9 cellular contexts compared by ENCODE assay signal in genomic region chr9:76905661-76905983, GRCh38. TPM values are rescaled to one million over a fixed set of nuclear protein-coding genes. Genes with fewer than 3 reads are reported as not detected.
A peak's percentile ranks its signal among the peaks of the same experiment; 100 is the strongest.
DNase-seq lines count a peak whose midpoint lies in the region; ATAC-seq and TF ChIP-seq lines count a peak whose summit lies in the region.
"Had no signal": no experiment of that assay in that cellular context is flagged by ENCODE, and none has a peak within 500 bp of the region (broad histone marks: within the 10 kb centered on the region; RNA-seq: fewer than 3 reads in every experiment).

No MANE protein-coding gene starts in this region.

- H3K4me1 ChIP-seq in HUES64 (ENCODE audit: insufficient read depth, low read length) (peaks cover 7% of the 10 kb centered on the region; the same call in 1 of the 2 replicates), body of pancreas (peaks cover 22% of the 10 kb centered on the region), iPS-20b (ENCODE audit: insufficient read depth, low read length) (peaks cover 3% of the 10 kb centered on the region; the same call in 1 of the 2 replicates), spleen (peaks cover 0 to 14% (median 7%) of the 10 kb centered on the region in 6 donors)

- no peaks in the 10 kb centered on the region for H3K36me3 ChIP-seq in HUES64 (ENCODE audit: insufficient read depth, low read length)
- H3K36me3 ChIP-seq in body of pancreas (replicated peaks in 1 of 2; ENCODE audit: insufficient read depth in 1 of 2, low read depth in 2 of 2) = no peaks in the 10 kb centered on the region
- H3K36me3 ChIP-seq in iPS-20b (ENCODE audit: insufficient read depth, low read depth, low read length) = no peaks in the 10 kb centered on the region
- H3K36me3 ChIP-seq in spleen = no peaks in the 10 kb centered on the region

- peak in 1 of 4 donors; percentile 11 for DNase-seq in body of pancreas
- no peak for DNase-seq in spleen
- DNase-seq in amniotic stem cell (lab: John Stamatoyannopoulos, UW) = no peak
- DNase-seq in activated gamma-delta T cell (lab: John Stamatoyannopoulos, UW) = no peak
- DNase-seq: MM.1S had no signal

- TF ChIP-seq POLR2A in body of pancreas (IDR thresholded peaks at IDR 0.05) (no peak), spleen (IDR thresholded peaks at IDR 0.05) (no peak)

- under 1% methylated on average over 13 of the region's 13 CpGs for WGBS in HUES64
- 9 to 13% methylated on average over 13 of the region's 13 CpGs for WGBS in body of pancreas, 2 donors
- WGBS in spleen, 5 donors = 12 to 17% (median 15%) methylated on average over 13 of the region's 13 CpGs

- peaks cover 55% of the 10 kb centered on the region for H3K27me3 ChIP-seq in HUES64 (ENCODE audit: insufficient read depth, low read length)
- no peaks in the 10 kb centered on the region for H3K27me3 ChIP-seq in body of pancreas
- H3K27me3 ChIP-seq in iPS-20b (ENCODE audit: insufficient read depth, low read length) = peaks cover 50% of the 10 kb centered on the region
- peaks cover 0 to 96% (median 20%) of the 10 kb centered on the region in 7 donors for H3K27me3 ChIP-seq in spleen (replicated peaks in 1 of 7)

- H3K9me3 ChIP-seq in HUES64 (ENCODE audit: insufficient read depth, low read depth, low read length) (no peaks in the 10 kb centered on the region), body of pancreas (no peaks in the 10 kb centered on the region), iPS-20b (ENCODE audit: insufficient read depth, low read depth, low read length) (no peaks in the 10 kb centered on the region), spleen (no peaks in the 10 kb centered on the region)

- H3K4me3 ChIP-seq in HUES64 (ENCODE audit: low read length) (peak overlapping the region; percentile 70), body of pancreas (peak overlapping the region; percentile 5 to 29), iPS-20b (ENCODE audit: low read length) (peak overlapping the region; percentile 97), spleen (peak overlapping the region in 6 of 8 donors; percentile 2 to 52 (median 22))

- TF ChIP-seq CTCF in body of pancreas (IDR thresholded peaks at IDR 0.05) = no peak
- TF ChIP-seq CTCF in spleen (IDR thresholded peaks at IDR 0.05 in 8 of 11, conservative IDR thresholded peaks at IDR 0.05 in 3 of 11) = no peak

- peak overlapping the region; percentile 45; the same call in 1 of the 2 replicates for H3K27ac ChIP-seq in HUES64 (ENCODE audit: low read depth, low read length)
- no peak overlapping the region for H3K27ac ChIP-seq in body of pancreas
- peak overlapping the region; percentile 28 for H3K27ac ChIP-seq in iPS-20b (ENCODE audit: low read length)
- H3K27ac ChIP-seq in spleen = peak overlapping the region in 1 of 8 donors; percentile 7

- H3K9ac ChIP-seq in HUES64 (ENCODE audit: low read depth, low read length) (peak overlapping the region; percentile 63; the same call in 1 of the 2 replicates), iPS-20b (ENCODE audit: low read depth, low read length) (peak overlapping the region; percentile 89)

- intact Hi-C loops in body of pancreas (cut with DNase I) (no loop called here), spleen (cut with DNase I; ENCODE audit: low total_unique reads) (no loop called here)

- ATAC-seq in body of pancreas = no peak
- ATAC-seq in GM18861 (IDR thresholded peaks at IDR 0.05; ENCODE audit: unreplicated experiment) = no peak
- ATAC-seq in HG03460 (IDR thresholded peaks at IDR 0.05; ENCODE audit: unreplicated experiment) = no peak

RNA-seq across cellular contexts. Expression of gene PRUNE2, which starts 0.3 kb away (rescaled TPM):
- polyA plus RNA-seq in HUES64 (2013, experiment 1 of 2) = 8.7 TPM
- polyA plus RNA-seq in HUES64 (2013, experiment 2 of 2) = 7.0 TPM
- 10 to 100 TPM in 1 of 2 donors, 1 to 10 TPM in 1; 3.9 to 15.2 TPM for total RNA-seq in body of pancreas
- 10 to 100 TPM in 6 of 7 donors, 1 to 10 TPM in 1; 6.1 to 23.6 (median 17.3) TPM for total RNA-seq in spleen
- polyA plus RNA-seq in spleen = 1 to 10 TPM; 3.3 to 6.6 (median 4.5) TPM

Comparison
In these comparisons a context has a peak if more than half of its experiments do, and no peak if none do; other contexts are left out.
1. H3K27ac ChIP-seq: peak in HUES64 (single experiment) and iPS-20b (single experiment); none in body of pancreas (0 of 4).
2. H3K4me3 ChIP-seq: peak in every context shown above with its lines; median percentile 97 in iPS-20b; 70 in HUES64; 22 in spleen; 17 in body of pancreas.